24 cellular contexts compared by ENCODE assay signal in the genomic region with DNA sequence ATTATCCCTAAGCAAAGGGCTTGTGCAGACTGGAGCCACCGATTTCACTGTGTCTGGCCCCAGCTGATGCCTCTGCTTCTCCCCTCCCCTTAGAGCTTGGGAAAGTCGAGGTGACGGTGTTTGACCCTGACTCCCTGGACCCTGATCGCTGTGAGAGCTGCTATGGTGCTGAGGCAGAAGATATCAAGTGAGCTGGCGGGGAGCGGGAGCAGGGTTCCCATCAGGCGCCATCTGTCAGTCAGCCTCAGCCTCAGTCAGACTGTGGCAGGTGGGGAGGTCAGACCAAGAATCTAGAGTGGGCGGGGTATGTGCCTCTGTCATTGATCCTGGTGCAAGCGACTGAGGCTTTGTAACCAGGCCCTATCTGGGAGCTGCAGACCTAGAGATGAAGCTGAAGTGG. TPM values are rescaled to one million over a fixed set of nuclear protein-coding genes. Genes with fewer than 3 reads are reported as not detected.
"Had no signal": no experiment of that assay in that cellular context is flagged by ENCODE, and none has a peak within 500 bp of the region (broad histone marks: within the 10 kb centered on the region; RNA-seq: fewer than 3 reads in every experiment).

No MANE protein-coding gene starts in this region.

- H3K27ac ChIP-seq: colonic mucosa, esophagus squamous epithelium, gastroesophageal sphincter, parathyroid adenoma, psoas muscle, sigmoid colon, suprapubic skin, tibial artery, upper lobe of left lung, uterus had no signal

- FAIRE-seq: kidney, small intestine had no signal

- H3K27me3 ChIP-seq: colonic mucosa, esophagus squamous epithelium, gastroesophageal sphincter, sigmoid colon, suprapubic skin, tibial artery, upper lobe of left lung, uterus had no signal

- ATAC-seq: gastroesophageal sphincter; left cardiac atrium; left ventricle myocardium superior; naive thymus-derived CD4-positive, alpha-beta T cell; psoas muscle; stimulated activated naive CD8-positive, alpha-beta T cell treated with anti-CD3 and anti-CD28 coated beads, Interleukin-15, Interleukin-2, amounts not matched to agents 100 U/mL and 50 U/mL, for 24 hours had no signal

- H3K4me3 ChIP-seq: colonic mucosa, esophagus squamous epithelium, gastroesophageal sphincter, lung, psoas muscle, sigmoid colon, suprapubic skin, tibial artery, upper lobe of left lung, uterus had no signal

- DNase-seq: colonic mucosa; dermis blood vessel endothelial cell; esophagus squamous epithelium; foreskin fibroblast; kidney; left cardiac atrium; left ventricle myocardium superior; mesendoderm; naive thymus-derived CD4-positive, alpha-beta T cell; nephron progenitor cell; sigmoid colon; small intestine; stimulated activated CD4-positive, alpha-beta T cell treated with anti-CD3 and anti-CD28 coated beads, Interleukin-2, amount 100 ng/mL, for 48 hours; stimulated activated naive CD8-positive, alpha-beta T cell treated with anti-CD3 and anti-CD28 coated beads, Interleukin-15, Interleukin-2, amounts not matched to agents 100 U/mL and 50 U/mL, for 24 hours; tibial artery; upper lobe of left lung; uterus had no signal

- H3K9me3 ChIP-seq: colonic mucosa, esophagus squamous epithelium, gastroesophageal sphincter, psoas muscle, sigmoid colon, suprapubic skin, tibial artery, upper lobe of left lung, uterus had no signal

- H3K4me1 ChIP-seq: colonic mucosa had no signal

- H3K36me3 ChIP-seq: uterus had no signal

RNA-seq across cellular contexts. Expression of gene C20orf173, which starts 17.9 kb away (rescaled TPM):
- total RNA-seq: colonic mucosa; dermis blood vessel endothelial cell; epithelial cell of proximal tubule; esophagus squamous epithelium; gastroesophageal sphincter; kidney; left cardiac atrium; left ventricle myocardium superior; lung; naive thymus-derived CD4-positive, alpha-beta T cell; omental fat pad; psoas muscle; sigmoid colon; suprapubic skin; upper lobe of left lung; uterus had no signal
- polyA plus RNA-seq: lung; naive thymus-derived CD4-positive, alpha-beta T cell; psoas muscle; sigmoid colon; small intestine had no signal
